In genomic region chr6:138410048-138410735, GRCh38 we compare ENCODE assay signal across 15 cellular contexts. TPM values are rescaled to one million over a fixed set of nuclear protein-coding genes. Genes with fewer than 3 reads are reported as not detected.
A peak's percentile ranks its signal among the peaks of the same experiment; 100 is the strongest.
DNase-seq lines count a peak whose midpoint lies in the region; ATAC-seq lines count a peak whose summit lies in the region.
"Had no signal": no experiment of that assay in that cellular context is flagged by ENCODE, and none has a peak within 500 bp of the region (broad histone marks: within the 10 kb centered on the region; RNA-seq: fewer than 3 reads in every experiment).

No MANE protein-coding gene starts in this region.

- no peaks in the 10 kb centered on the region for H3K9me3 Mint-ChIP-seq in stimulated activated naive CD8-positive, alpha-beta T cell treated with anti-CD3 and anti-CD28 coated beads, Interleukin-15, Interleukin-2, amounts not matched to agents 100 ng/mL and 50 ng/mL, for 24 hours
- H3K9me3 Mint-ChIP-seq in stimulated activated naive CD8-positive, alpha-beta T cell treated with anti-CD3 and anti-CD28 coated beads, Interleukin-15, amount 100 ng/mL, for 72 hours, result no peaks in the 10 kb centered on the region

- no peak for ATAC-seq in stimulated activated naive CD8-positive, alpha-beta T cell treated with anti-CD3 and anti-CD28 coated beads, Interleukin-15, amount 100 ng/mL, for 72 hours
- ATAC-seq in left lobe of liver, result peak; percentile 25
- ATAC-seq in GM18867 (IDR thresholded peaks at IDR 0.05; ENCODE audit: unreplicated experiment), result no peak
- ATAC-seq in GM19035 (IDR thresholded peaks at IDR 0.05; ENCODE audit: unreplicated experiment), result no peak
- ATAC-seq: left ventricle myocardium superior had no signal

- peaks cover 34% of the 10 kb centered on the region for H3K4me1 Mint-ChIP-seq in stimulated activated naive CD8-positive, alpha-beta T cell treated with anti-CD3 and anti-CD28 coated beads, Interleukin-15, Interleukin-2, amounts not matched to agents 100 ng/mL and 50 ng/mL, for 24 hours (ENCODE audit: low read depth)
- H3K4me1 Mint-ChIP-seq in stimulated activated naive CD8-positive, alpha-beta T cell treated with anti-CD3 and anti-CD28 coated beads, Interleukin-15, amount 100 ng/mL, for 72 hours, result peaks cover 35% of the 10 kb centered on the region

- H3K4me3 Mint-ChIP-seq in stimulated activated naive CD8-positive, alpha-beta T cell treated with anti-CD3 and anti-CD28 coated beads, Interleukin-15, Interleukin-2, amounts not matched to agents 100 ng/mL and 50 ng/mL, for 24 hours, result no peak overlapping the region
- no peak overlapping the region for H3K4me3 Mint-ChIP-seq in stimulated activated naive CD8-positive, alpha-beta T cell treated with anti-CD3 and anti-CD28 coated beads, Interleukin-15, amount 100 ng/mL, for 72 hours
- H3K4me3 Mint-ChIP-seq: activated CD8-positive, alpha-beta memory T cell treated with anti-CD3 and anti-CD28 coated beads, Interleukin-2, amount 10 ng/mL, durations not matched to agents 7 days and 5 days had no signal

- H3K27me3 Mint-ChIP-seq in stimulated activated naive CD8-positive, alpha-beta T cell treated with anti-CD3 and anti-CD28 coated beads, Interleukin-15, Interleukin-2, amounts not matched to agents 100 ng/mL and 50 ng/mL, for 24 hours, result no peaks in the 10 kb centered on the region
- H3K27me3 Mint-ChIP-seq in stimulated activated naive CD8-positive, alpha-beta T cell treated with anti-CD3 and anti-CD28 coated beads, Interleukin-15, amount 100 ng/mL, for 72 hours, result no peaks in the 10 kb centered on the region
- H3K27me3 Mint-ChIP-seq: activated CD8-positive, alpha-beta memory T cell treated with anti-CD3 and anti-CD28 coated beads, Interleukin-2, amount 10 ng/mL, durations not matched to agents 7 days and 5 days; progenitor cell of endocrine pancreas had no signal

- peak overlapping the region; percentile 38 for H3K27ac Mint-ChIP-seq in stimulated activated naive CD8-positive, alpha-beta T cell treated with anti-CD3 and anti-CD28 coated beads, Interleukin-15, Interleukin-2, amounts not matched to agents 100 ng/mL and 50 ng/mL, for 24 hours
- H3K27ac Mint-ChIP-seq in stimulated activated naive CD8-positive, alpha-beta T cell treated with anti-CD3 and anti-CD28 coated beads, Interleukin-15, amount 100 ng/mL, for 72 hours, result no peak overlapping the region
- H3K27ac Mint-ChIP-seq: progenitor cell of endocrine pancreas had no signal

- H3K36me3 Mint-ChIP-seq in stimulated activated naive CD8-positive, alpha-beta T cell treated with anti-CD3 and anti-CD28 coated beads, Interleukin-15, Interleukin-2, amounts not matched to agents 100 ng/mL and 50 ng/mL, for 24 hours (ENCODE audit: low read depth), result peaks cover 67% of the 10 kb centered on the region

- DNase-seq in stimulated activated naive CD8-positive, alpha-beta T cell treated with anti-CD3 and anti-CD28 coated beads, Interleukin-15, amount 100 ng/mL, for 72 hours, result no peak
- DNase-seq in amniotic epithelial cell (ENCODE audit: low read depth) (peak; percentile 90), left lobe of liver (ENCODE audit: low spot score) (peak; percentile 73), NAMALWA (ENCODE audit: low spot score) (no peak)
- no peak for DNase-seq in stimulated activated CD4-positive, alpha-beta T cell treated with anti-CD3 and anti-CD28 coated beads, Interleukin-12 subunit alpha, Interleukin-12 subunit beta, amount 100 ng/mL, for 4 hours
- DNase-seq: activated CD8-positive, alpha-beta memory T cell treated with anti-CD3 and anti-CD28 coated beads, Interleukin-2, amount 10 ng/mL, durations not matched to agents 7 days and 5 days; left ventricle myocardium superior; NCI-H1417; NCI-H774; T-helper 1 cell had no signal

RNA-seq across cellular contexts. Expression of gene HEBP2, which starts 6.2 kb away (rescaled TPM):
- 73.4 TPM for total RNA-seq in left lobe of liver

RNA-seq across cellular contexts. Expression of gene SMIM28, which starts 32.5 kb away (rescaled TPM):
- not detected for total RNA-seq in left lobe of liver
- total RNA-seq: activated CD8-positive, alpha-beta memory T cell treated with anti-CD3 and anti-CD28 coated beads, Interleukin-2, amount 10 ng/mL, durations not matched to agents 7 days and 5 days; ascending aorta; left ventricle myocardium superior; progenitor cell of endocrine pancreas had no signal

Comparison
In these comparisons a context has a peak if more than half of its experiments do, and no peak if none do; other contexts are left out.
1. DNase-seq: peak in amniotic epithelial cell (single experiment) and left lobe of liver (single experiment); none in stimulated activated naive CD8-positive, alpha-beta T cell treated with anti-CD3 and anti-CD28 coated beads, Interleukin-15, amount 100 ng/mL, for 72 hours (0 of 2), NAMALWA (single experiment) and stimulated activated CD4-positive, alpha-beta T cell treated with anti-CD3 and anti-CD28 coated beads, Interleukin-12 subunit alpha, Interleukin-12 subunit beta, amount 100 ng/mL, for 4 hours (single experiment).